ENCODE assay signal across 8 cellular contexts in the genomic region with DNA sequence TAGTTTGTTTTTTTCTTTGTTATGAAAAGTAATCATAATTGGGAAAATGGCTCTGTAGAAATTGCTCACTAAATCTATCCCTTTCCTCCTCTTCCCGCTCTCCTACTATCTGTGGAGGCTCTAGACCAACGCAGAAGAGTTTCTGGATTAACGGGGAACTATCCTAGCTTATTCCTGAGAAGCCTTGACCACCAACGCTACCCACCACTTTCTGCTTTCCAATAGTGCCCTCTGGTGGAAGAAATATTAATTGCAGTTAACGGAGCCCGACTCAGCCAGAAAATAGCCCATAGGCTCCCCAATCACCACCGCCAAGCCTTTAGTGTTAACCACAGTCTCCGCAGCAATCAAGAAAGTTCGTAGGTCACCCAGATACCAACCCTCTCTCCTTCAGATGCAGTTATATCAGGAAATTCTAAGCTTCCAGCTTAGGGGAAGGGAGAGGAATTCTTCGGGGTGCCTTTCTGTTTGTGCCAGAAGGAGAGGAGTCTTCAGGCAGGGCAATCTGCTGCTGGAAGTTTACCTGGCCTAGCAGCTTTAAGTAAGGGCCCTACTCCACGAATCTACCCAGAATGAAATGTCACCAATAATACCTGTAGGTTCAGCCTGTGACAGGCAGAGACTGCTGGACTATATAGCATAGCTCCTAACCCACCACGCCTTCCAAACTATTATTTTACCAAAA. TPM values are rescaled to one million over a fixed set of nuclear protein-coding genes. Genes with fewer than 3 reads are reported as not detected.
DNase-seq lines count a peak whose midpoint lies in the region; ATAC-seq and TF ChIP-seq lines count a peak whose summit lies in the region.

No MANE protein-coding gene starts in this region.

- no peaks in the 10 kb centered on the region for H3K4me1 ChIP-seq in foreskin keratinocyte

- no peak for ATAC-seq in foreskin keratinocyte
- ATAC-seq in GM18505 (IDR thresholded peaks at IDR 0.05; ENCODE audit: unreplicated experiment), result no peak

- TF ChIP-seq CTCF in foreskin keratinocyte (conservative IDR thresholded peaks at IDR 0.05), result peak; percentile 87

- TF ChIP-seq POLR2A in GM18505 (IDR thresholded peaks at IDR 0.05; ENCODE audit: borderline replicate concordance, extremely low read depth, insufficient read depth, insufficient read length), result no peak

- DNase-seq in D341Med (ENCODE audit: low spot score) (peak; percentile 88), HT1080 (ENCODE audit: low read depth) (peak; percentile 81), OCI-M1 (lab: John Stamatoyannopoulos, UW) (peak; percentile 89), activated T-helper 1 cell treated with Interleukin-2 at 50 U/mL for 16 hours (ENCODE audit: low read depth) (peak; percentile 6), foreskin keratinocyte (peak in 1 of 2 donors; percentile 39), nucleus accumbens (lab: John Stamatoyannopoulos, UW) (peak in 33 of 56 donors; percentile 1 to 60 (median 6)), GOT3 (lab: John Stamatoyannopoulos, UW) (no peak)

- H3K27me3 ChIP-seq in foreskin keratinocyte, result peaks cover 32% of the 10 kb centered on the region

- H3K27ac ChIP-seq in foreskin keratinocyte, result no peak overlapping the region

RNA-seq across cellular contexts. Expression of gene NSRP1, which starts 23.0 kb away (rescaled TPM):
- 8.1 and 14.1 TPM in 2 replicates for total RNA-seq in HT1080 (2014; rRNA removed; shearing (Covaris generic))
- 13.2 and 15.0 TPM in 2 replicates for polyA plus RNA-seq in HT1080 (2015; cell fraction: cytosol; rRNA removed)
- 10.7 and 19.3 TPM in 2 replicates for polyA plus RNA-seq in HT1080 (2015; cell fraction: nucleus; rRNA removed)
- 12.9 and 16.9 TPM in 2 replicates for total RNA-seq in foreskin keratinocyte
- 11.6 and 12.9 TPM in 2 replicates for polyA plus RNA-seq in foreskin keratinocyte
